Comparison of ENCODE assay signal across 24 cellular contexts in genomic region chr4:37725718-37726117, GRCh38. TPM values are rescaled to one million over a fixed set of nuclear protein-coding genes. Genes with fewer than 3 reads are reported as not detected.
A peak's percentile ranks its signal among the peaks of the same experiment; 100 is the strongest.
DNase-seq lines count a peak whose midpoint lies in the region; ATAC-seq lines count a peak whose summit lies in the region.
"Had no signal": no experiment of that assay in that cellular context is flagged by ENCODE, and none has a peak within 500 bp of the region (broad histone marks: within the 10 kb centered on the region; RNA-seq: fewer than 3 reads in every experiment).

No MANE protein-coding gene starts in this region.

- H3K9me3 Mint-ChIP-seq in immature natural killer cell, result no peaks in the 10 kb centered on the region
- H3K9me3 Mint-ChIP-seq: activated B cell treated with CpG ODN at 0.5 μM for 24 hours had no signal

- DNase-seq in posterior cingulate gyrus (no peak), immature natural killer cell (no peak)
- DNase-seq: activated B cell treated with CpG ODN at 0.5 μM for 24 hours; activated CD4-positive, alpha-beta T cell treated with anti-CD3 and anti-CD28 coated beads, Interleukin-2, amount 50 U/mL, for 4 hours; activated naive CD4-positive, alpha-beta T cell treated with anti-CD3 and anti-CD28 coated beads, Interleukin-2, amount 50 U/mL, for 16 hours; amygdala; C1 segment of cervical spinal cord; COR-L47; left lung; naive B cell; NCI-H1417 treated with DMSO at 0.1 percent for 48 hours; NCI-H2081; NCI-H226; sigmoid colon; stimulated activated CD4-positive, alpha-beta T cell treated with anti-CD3 and anti-CD28 coated beads, Interleukin-15, amount 100 ng/mL, for 24 hours; stimulated activated naive CD8-positive, alpha-beta T cell treated with anti-CD3 and anti-CD28 coated beads, Interleukin-15, Interleukin-2, amounts not matched to agents 100 U/mL and 50 U/mL, for 24 hours; testis; uterus had no signal

- H3K27me3 Mint-ChIP-seq in immature natural killer cell (ENCODE audit: low read depth in 3 of 3), result peaks cover 0 to 5% (median 3%) of the 10 kb centered on the region in 3 donors
- H3K27me3 Mint-ChIP-seq: progenitor cell of endocrine pancreas had no signal

- H3K4me1 Mint-ChIP-seq in immature natural killer cell, result peaks cover 6 to 10% of the 10 kb centered on the region in 2 donors
- H3K4me1 Mint-ChIP-seq: activated B cell treated with CpG ODN at 0.5 μM for 24 hours had no signal

- ATAC-seq in GM18870 (IDR thresholded peaks at IDR 0.05; ENCODE audit: unreplicated experiment) (peak; percentile 73), HG02588 (IDR thresholded peaks at IDR 0.05; ENCODE audit: unreplicated experiment) (peak; percentile 76), HG03175 (IDR thresholded peaks at IDR 0.05; ENCODE audit: unreplicated experiment) (peak; percentile 43), HG02623 (IDR thresholded peaks at IDR 0.05; ENCODE audit: unreplicated experiment) (no peak)
- ATAC-seq in activated CD4-positive, CD25-positive, alpha-beta regulatory T cell treated with anti-CD3 and anti-CD28 coated beads, Interleukin-2, amount 50 U/mL, for 24 hours, result no peak
- ATAC-seq: left lung; stimulated activated naive CD8-positive, alpha-beta T cell treated with anti-CD3 and anti-CD28 coated beads, Interleukin-15, Interleukin-2, amounts not matched to agents 100 U/mL and 50 U/mL, for 24 hours had no signal

- no peak overlapping the region for H3K27ac Mint-ChIP-seq in immature natural killer cell
- H3K27ac Mint-ChIP-seq: activated B cell treated with CpG ODN at 0.5 μM for 24 hours, naive B cell, progenitor cell of endocrine pancreas had no signal

- no peaks in the 10 kb centered on the region for H3K36me3 Mint-ChIP-seq in immature natural killer cell
- H3K36me3 Mint-ChIP-seq: naive B cell had no signal

- intact Hi-C loops in posterior cingulate gyrus (cut with DNase I), result no loop called here

- no peak overlapping the region for H3K4me3 Mint-ChIP-seq in immature natural killer cell
- H3K4me3 Mint-ChIP-seq: activated B cell treated with CpG ODN at 0.5 μM for 24 hours, naive B cell had no signal

RNA-seq across cellular contexts. Expression of gene RELL1, which starts 39.5 kb away (rescaled TPM):
- polyA plus RNA-seq in immature natural killer cell, result 1 to 10 TPM; 1.9 to 4.3 (median 3.5) TPM

Comparison
In these comparisons a context has a peak if more than half of its experiments do, and no peak if none do; other contexts are left out.
1. ATAC-seq: peak in GM18870 (single experiment), HG02588 (single experiment) and HG03175 (single experiment); none in activated CD4-positive, CD25-positive, alpha-beta regulatory T cell treated with anti-CD3 and anti-CD28 coated beads, Interleukin-2, amount 50 U/mL, for 24 hours (0 of 2) and HG02623 (single experiment).